ENCODE assay signal across 1 cellular context in the genomic region with DNA sequence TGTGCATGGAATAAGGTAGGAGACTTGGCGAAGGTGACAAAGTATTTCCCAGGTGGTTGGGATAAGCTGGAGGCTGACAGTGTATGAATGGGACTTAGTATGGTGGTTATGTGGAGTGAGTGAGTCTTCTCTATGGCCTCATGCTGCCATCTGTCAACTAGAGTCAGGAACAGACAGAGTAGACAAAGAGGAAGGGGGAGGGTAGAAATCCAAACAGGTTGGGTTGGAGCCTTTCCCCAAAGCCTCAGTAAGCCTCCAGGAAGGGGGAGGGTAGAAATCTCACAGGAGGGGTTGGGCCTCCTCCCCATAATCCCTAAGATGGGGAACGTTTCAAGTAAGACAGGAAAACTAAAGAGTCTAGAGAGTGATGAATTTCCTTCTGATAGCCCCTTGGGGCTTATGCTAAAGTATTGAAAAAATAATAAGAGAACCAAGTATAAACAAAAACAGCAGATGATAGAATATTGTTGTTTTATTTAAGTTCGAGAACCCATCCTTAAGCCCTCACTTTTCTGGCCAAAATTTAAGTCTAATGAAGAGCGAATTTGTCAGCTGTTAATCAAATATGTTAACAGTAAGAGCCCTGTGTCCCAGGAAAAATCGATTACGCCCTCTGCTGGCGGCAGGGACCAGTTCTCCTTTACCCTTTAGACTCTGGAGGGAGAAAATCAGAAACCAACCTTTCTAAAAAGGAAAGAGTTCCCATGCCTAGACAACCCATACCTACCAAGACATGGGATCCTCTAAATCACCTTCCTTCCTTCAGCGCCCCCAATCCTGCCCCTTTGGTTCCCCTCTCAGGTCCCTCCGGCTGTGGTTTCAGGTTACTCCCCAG.
TF ChIP-seq lines count a peak whose summit lies in the region.

No MANE protein-coding gene starts in this region.

TF ChIP-seq in SK-N-SH, 30 proteins besides CTCF, POLR2A, EP300 and RAD21 (continued from another document):
- TF ChIP-seq, protein P1, sequence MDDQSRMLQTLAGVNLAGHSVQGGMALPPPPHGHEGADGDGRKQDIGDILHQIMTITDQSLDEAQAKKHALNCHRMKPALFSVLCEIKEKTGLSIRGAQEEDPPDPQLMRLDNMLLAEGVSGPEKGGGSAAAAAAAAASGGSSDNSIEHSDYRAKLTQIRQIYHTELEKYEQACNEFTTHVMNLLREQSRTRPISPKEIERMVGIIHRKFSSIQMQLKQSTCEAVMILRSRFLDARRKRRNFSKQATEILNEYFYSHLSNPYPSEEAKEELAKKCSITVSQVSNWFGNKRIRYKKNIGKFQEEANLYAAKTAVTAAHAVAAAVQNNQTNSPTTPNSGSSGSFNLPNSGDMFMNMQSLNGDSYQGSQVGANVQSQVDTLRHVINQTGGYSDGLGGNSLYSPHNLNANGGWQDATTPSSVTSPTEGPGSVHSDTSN (IDR thresholded peaks at IDR 0.05): peak; percentile 41
- TF ChIP-seq, protein P2, sequence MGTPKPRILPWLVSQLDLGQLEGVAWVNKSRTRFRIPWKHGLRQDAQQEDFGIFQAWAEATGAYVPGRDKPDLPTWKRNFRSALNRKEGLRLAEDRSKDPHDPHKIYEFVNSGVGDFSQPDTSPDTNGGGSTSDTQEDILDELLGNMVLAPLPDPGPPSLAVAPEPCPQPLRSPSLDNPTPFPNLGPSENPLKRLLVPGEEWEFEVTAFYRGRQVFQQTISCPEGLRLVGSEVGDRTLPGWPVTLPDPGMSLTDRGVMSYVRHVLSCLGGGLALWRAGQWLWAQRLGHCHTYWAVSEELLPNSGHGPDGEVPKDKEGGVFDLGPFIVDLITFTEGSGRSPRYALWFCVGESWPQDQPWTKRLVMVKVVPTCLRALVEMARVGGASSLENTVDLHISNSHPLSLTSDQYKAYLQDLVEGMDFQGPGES (IDR thresholded peaks at IDR 0.05; ENCODE audit: low read depth, low read length): no peak
- TF ChIP-seq SMC3 (IDR thresholded peaks at IDR 0.05; ENCODE audit: low read depth, low read length): peak; percentile 74
